10 cellular contexts compared by ENCODE assay signal in genomic region chr1:18557621-18558465, GRCh38.
DNase-seq lines count a peak whose midpoint lies in the region; ATAC-seq, FAIRE-seq and TF ChIP-seq lines count a peak whose summit lies in the region.
"Had no signal": no experiment of that assay in that cellular context is flagged by ENCODE, and none has a peak within 500 bp of the region (broad histone marks: within the 10 kb centered on the region; RNA-seq: fewer than 3 reads in every experiment).

No MANE protein-coding gene starts in this region.

- ATAC-seq in left ventricle myocardium superior, result peak; percentile 38
- no peak for ATAC-seq in Right ventricle myocardium inferior
- peak; percentile 63 for ATAC-seq in activated naive CD8-positive, alpha-beta T cell treated with anti-CD3 and anti-CD28 coated beads, Interleukin-2, amount 10 ng/mL, durations not matched to agents 7 days and 5 days (ENCODE audit: low read depth)
- peak; percentile 85 for ATAC-seq in left lung
- no peak for ATAC-seq in sciatic nerve

- peak overlapping the region; percentile 34 for H3K4me3 Mint-ChIP-seq in activated naive CD8-positive, alpha-beta T cell treated with anti-CD3 and anti-CD28 coated beads, Interleukin-2, amount 10 ng/mL, durations not matched to agents 7 days and 5 days

- H3K9me3 Mint-ChIP-seq in activated naive CD8-positive, alpha-beta T cell treated with anti-CD3 and anti-CD28 coated beads, Interleukin-2, amount 10 ng/mL, durations not matched to agents 7 days and 5 days, result no peaks in the 10 kb centered on the region

- no peak for TF ChIP-seq EP300 in esophagus muscularis mucosa (IDR thresholded peaks at IDR 0.05)

- H3K4me1 ChIP-seq in left lung, result no peaks in the 10 kb centered on the region
- H3K4me1 ChIP-seq in esophagus muscularis mucosa, result peaks cover 0 to 10% (median 9%) of the 10 kb centered on the region in 4 donors
- H3K4me1 ChIP-seq in right atrium auricular region, result peaks cover 0 to 6% of the 10 kb centered on the region in 2 donors

- H3K9me3 ChIP-seq in left lung (no peaks in the 10 kb centered on the region), esophagus muscularis mucosa (no peaks in the 10 kb centered on the region), right atrium auricular region (no peaks in the 10 kb centered on the region)
- H3K9me3 ChIP-seq: neutrophil had no signal

- peaks cover 28% of the 10 kb centered on the region for H3K27me3 Mint-ChIP-seq in activated naive CD8-positive, alpha-beta T cell treated with anti-CD3 and anti-CD28 coated beads, Interleukin-2, amount 10 ng/mL, durations not matched to agents 7 days and 5 days

- H3K27me3 ChIP-seq in left lung, result peaks cover 19 to 95% of the 10 kb centered on the region in 2 donors
- peaks cover 0 to 100% (median 34%) of the 10 kb centered on the region in 4 donors for H3K27me3 ChIP-seq in esophagus muscularis mucosa
- peaks cover 0 to 12% of the 10 kb centered on the region in 2 donors for H3K27me3 ChIP-seq in right atrium auricular region

- POLR2A ChIA-PET in activated naive CD8-positive, alpha-beta T cell treated with anti-CD3 and anti-CD28 coated beads, Interleukin-2, amount 10 ng/mL, durations not matched to agents 7 days and 5 days (lab: Charles Lee), result no interaction called here

- H3K27ac ChIP-seq in left lung, result no peak overlapping the region
- H3K27ac ChIP-seq in esophagus muscularis mucosa (replicated peaks in 1 of 4), result no peak overlapping the region
- no peak overlapping the region for H3K27ac ChIP-seq in right atrium auricular region
- H3K27ac ChIP-seq: neutrophil had no signal

- TF ChIP-seq CTCF in left lung (IDR thresholded peaks at IDR 0.05), result no peak
- no peak for TF ChIP-seq CTCF in esophagus muscularis mucosa (IDR thresholded peaks at IDR 0.05)
- TF ChIP-seq CTCF in right atrium auricular region (IDR thresholded peaks at IDR 0.05), result no peak

- TF ChIP-seq POLR2A in esophagus muscularis mucosa (IDR thresholded peaks at IDR 0.05; ENCODE audit: low read depth), result no peak

- DNase-seq in left ventricle myocardium superior (no peak), Right ventricle myocardium inferior (ENCODE audit: missing footprints) (no peak), left lung (peak; percentile 35 to 66), urothelium cell line (ENCODE audit: low spot score) (peak; percentile 76), sciatic nerve (ENCODE audit: low spot score) (no peak), esophagus muscularis mucosa (ENCODE audit: extremely low spot score) (no peak), right atrium auricular region (ENCODE audit: low spot score) (no peak)
- no peak for DNase-seq in activated naive CD8-positive, alpha-beta T cell treated with anti-CD3 and anti-CD28 coated beads, Interleukin-2, amount 10 ng/mL, durations not matched to agents 7 days and 5 days

- H3K4me1 Mint-ChIP-seq in activated naive CD8-positive, alpha-beta T cell treated with anti-CD3 and anti-CD28 coated beads, Interleukin-2, amount 10 ng/mL, durations not matched to agents 7 days and 5 days, result peaks cover 9% of the 10 kb centered on the region

- H3K27ac Mint-ChIP-seq in activated naive CD8-positive, alpha-beta T cell treated with anti-CD3 and anti-CD28 coated beads, Interleukin-2, amount 10 ng/mL, durations not matched to agents 7 days and 5 days, result no peak overlapping the region

- FAIRE-seq in urothelium cell line (lab: Jason Lieb, UNC), result peak; percentile 32
- FAIRE-seq: G401.6 had no signal

- intact Hi-C loops in left ventricle myocardium superior (cut with micrococcal nuclease) (no loop called here), Right ventricle myocardium inferior (cut with DNase I) (no loop called here), left lung (cut with DNase I) (no loop called here), sciatic nerve (cut with DNase I) (no loop called here), esophagus muscularis mucosa (cut with DNase I) (no loop called here)

- 5% methylated on average over 26 of the region's 29 CpGs for WGBS in esophagus muscularis mucosa

- H3K4me3 ChIP-seq in left lung (no peak overlapping the region), esophagus muscularis mucosa (no peak overlapping the region), right atrium auricular region (no peak overlapping the region)

- no peaks in the 10 kb centered on the region for H3K36me3 Mint-ChIP-seq in activated naive CD8-positive, alpha-beta T cell treated with anti-CD3 and anti-CD28 coated beads, Interleukin-2, amount 10 ng/mL, durations not matched to agents 7 days and 5 days

- no peaks in the 10 kb centered on the region for H3K36me3 ChIP-seq in left lung
- no peaks in the 10 kb centered on the region for H3K36me3 ChIP-seq in esophagus muscularis mucosa
- no peaks in the 10 kb centered on the region for H3K36me3 ChIP-seq in right atrium auricular region
- H3K36me3 ChIP-seq: neutrophil had no signal

Comparison
In these comparisons a context has a peak if more than half of its experiments do, and no peak if none do; other contexts are left out.
1. ATAC-seq: peak in left ventricle myocardium superior (single experiment), activated naive CD8-positive, alpha-beta T cell treated with anti-CD3 and anti-CD28 coated beads, Interleukin-2, amount 10 ng/mL, durations not matched to agents 7 days and 5 days (single experiment) and left lung (single experiment); none in Right ventricle myocardium inferior (single experiment) and sciatic nerve (single experiment).
2. DNase-seq: peak in left lung (2 of 2) and urothelium cell line (single experiment); none in left ventricle myocardium superior (single experiment), Right ventricle myocardium inferior (single experiment), activated naive CD8-positive, alpha-beta T cell treated with anti-CD3 and anti-CD28 coated beads, Interleukin-2, amount 10 ng/mL, durations not matched to agents 7 days and 5 days (single experiment), sciatic nerve (single experiment), esophagus muscularis mucosa (single experiment) and right atrium auricular region (single experiment).